Comparison of ENCODE assay signal across 26 cellular contexts in the genomic region with DNA sequence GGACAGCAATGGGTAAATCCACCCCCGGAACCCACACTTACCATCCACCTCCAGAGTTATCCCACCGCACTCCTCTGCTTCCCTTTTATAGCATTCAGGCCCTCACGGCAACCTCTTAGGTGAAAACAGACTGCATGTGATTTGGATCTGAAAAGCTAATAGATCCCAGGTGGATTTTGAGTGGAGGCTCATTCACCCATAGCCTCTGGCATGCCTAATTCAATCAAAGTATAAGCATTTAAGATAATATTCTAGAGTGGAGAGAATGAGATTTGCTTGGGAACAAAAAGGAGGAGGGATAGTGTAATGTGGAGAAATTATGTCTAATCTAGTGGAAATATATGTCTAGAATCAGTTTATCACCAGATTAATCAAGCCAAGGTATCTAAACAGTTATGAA.
"Had no signal": no experiment of that assay in that cellular context is flagged by ENCODE, and none has a peak within 500 bp of the region (broad histone marks: within the 10 kb centered on the region; RNA-seq: fewer than 3 reads in every experiment).

No MANE protein-coding gene starts in this region.

- H3K9me3 ChIP-seq: left lung, pancreas, spleen, tibial artery, upper lobe of left lung, vagina had no signal

- H3K4me1 Mint-ChIP-seq: stimulated activated memory B cell treated with anti-CD40 and anti-IgM and Interleukin-4, amounts not matched to agents 10 μg/mL and 1 μg/mL and 100 μg/mL, for 72 hours had no signal

- H3K27ac ChIP-seq: dorsolateral prefrontal cortex, left lung, neural progenitor cell, pancreas, spleen, tibial artery, vagina had no signal

- H3K27ac Mint-ChIP-seq: neural progenitor cell; progenitor cell of endocrine pancreas; stimulated activated memory B cell treated with anti-CD40 and anti-IgM and Interleukin-4, amounts not matched to agents 10 μg/mL and 1 μg/mL and 100 μg/mL, for 72 hours; stimulated activated naive CD8-positive, alpha-beta T cell treated with anti-CD3 and anti-CD28 coated beads, Interleukin-15, Interleukin-2, amounts not matched to agents 100 ng/mL and 50 ng/mL, for 24 hours had no signal

- H3K4me2 ChIP-seq: neural progenitor cell had no signal

- H3K4me3 Mint-ChIP-seq: natural killer cell treated with Interleukin-12 subunit alpha and Interleukin-12 subunit beta and Interleukin-15 and Interleukin-18, amount 100 ng/mL, for 72 hours; neural progenitor cell; stimulated activated memory B cell treated with anti-CD40 and anti-IgM and Interleukin-4, amounts not matched to agents 10 μg/mL and 1 μg/mL and 100 μg/mL, for 72 hours; stimulated activated naive CD8-positive, alpha-beta T cell treated with anti-CD3 and anti-CD28 coated beads, Interleukin-15, Interleukin-2, amounts not matched to agents 100 ng/mL and 50 ng/mL, for 24 hours had no signal

- ATAC-seq: left lung; natural killer cell treated with Interleukin-12 subunit alpha and Interleukin-12 subunit beta and Interleukin-15 and Interleukin-18, amount 100 ng/mL, for 72 hours; pancreas; sciatic nerve; stimulated activated memory B cell treated with anti-CD40 and anti-IgM and Interleukin-4, amounts not matched to agents 10 μg/mL and 1 μg/mL and 100 μg/mL, for 72 hours had no signal

- H3K36me3 Mint-ChIP-seq: neural progenitor cell had no signal

- DNase-seq: cortex of kidney; dorsolateral prefrontal cortex; effector CD8-positive, alpha-beta T cell; foreskin melanocyte; head of caudate nucleus; hypothalamus; left lung; mesenchymal stem cell; midbrain; nucleus accumbens; pancreas; spleen; stimulated activated CD4-positive, alpha-beta T cell treated with anti-CD3 and anti-CD28 coated beads, Interleukin-15, amount 100 ng/mL, for 24 hours; stimulated activated CD4-positive, alpha-beta T cell treated with anti-CD3 and anti-CD28 coated beads, Interleukin-1b, Interleukin-23, amount 100 ng/mL, for 48 hours; stimulated activated CD4-positive, alpha-beta T cell treated with anti-CD3 and anti-CD28 coated beads, Interleukin-4, amount 100 ng/mL, for 24 hours; tibial artery; upper lobe of left lung had no signal

- H3K9ac ChIP-seq: neural progenitor cell had no signal

- H3K4me1 ChIP-seq: left lung, pancreas, vagina had no signal

- H3K9me3 Mint-ChIP-seq: natural killer cell treated with Interleukin-12 subunit alpha and Interleukin-12 subunit beta and Interleukin-15 and Interleukin-18, amount 100 ng/mL, for 72 hours; neural progenitor cell; stimulated activated memory B cell treated with anti-CD40 and anti-IgM and Interleukin-4, amounts not matched to agents 10 μg/mL and 1 μg/mL and 100 μg/mL, for 72 hours; stimulated activated naive CD8-positive, alpha-beta T cell treated with anti-CD3 and anti-CD28 coated beads, Interleukin-15, Interleukin-2, amounts not matched to agents 100 ng/mL and 50 ng/mL, for 24 hours had no signal

- H3K27me3 Mint-ChIP-seq: natural killer cell treated with Interleukin-12 subunit alpha and Interleukin-12 subunit beta and Interleukin-15 and Interleukin-18, amount 100 ng/mL, for 72 hours; stimulated activated memory B cell treated with anti-CD40 and anti-IgM and Interleukin-4, amounts not matched to agents 10 μg/mL and 1 μg/mL and 100 μg/mL, for 72 hours; stimulated activated naive CD8-positive, alpha-beta T cell treated with anti-CD3 and anti-CD28 coated beads, Interleukin-15, Interleukin-2, amounts not matched to agents 100 ng/mL and 50 ng/mL, for 24 hours had no signal

- H3K36me3 ChIP-seq: left lung, neural progenitor cell, pancreas, spleen, tibial artery, upper lobe of left lung, vagina had no signal

- H3K27me3 ChIP-seq: neural progenitor cell, pancreas, spleen, tibial artery, upper lobe of left lung, vagina had no signal

- H3K4me3 ChIP-seq: dorsolateral prefrontal cortex, left lung, lung, neural progenitor cell, pancreas, spleen, tibial artery, vagina had no signal

- FAIRE-seq: islet of Langerhans, pancreas had no signal

- H2AFZ ChIP-seq: neural progenitor cell had no signal
